In genomic region chr2:950627-950992, GRCh38 we compare ENCODE assay signal across 9 cellular contexts. TPM values are rescaled to one million over a fixed set of nuclear protein-coding genes. Genes with fewer than 3 reads are reported as not detected.
DNase-seq lines count a peak whose midpoint lies in the region; ATAC-seq, FAIRE-seq and TF ChIP-seq lines count a peak whose summit lies in the region.
"Had no signal": no experiment of that assay in that cellular context is flagged by ENCODE, and none has a peak within 500 bp of the region (broad histone marks: within the 10 kb centered on the region; RNA-seq: fewer than 3 reads in every experiment).

Gene SNTG2 (plus strand): TSS chr2:950849. CDS start chr2:950997, 148 bp downstream.

- no peak for FAIRE-seq in urothelium cell line (lab: Jason Lieb, UNC)
- FAIRE-seq: islet of Langerhans had no signal

- DNase-seq in AG20443 (ENCODE audit: low spot score) (peak; percentile 93), epithelial cell of proximal tubule (ENCODE audit: low read depth) (no peak), omental fat pad (ENCODE audit: low spot score) (no peak), urothelium cell line (ENCODE audit: low spot score) (peak; percentile 81), SKM-1 treated with dmso at 0.1 percent for 144 hours (lab: John Stamatoyannopoulos, UW; ENCODE audit: unreplicated experiment) (no peak)
- peak; percentile 84 for DNase-seq in activated CD8-positive, alpha-beta memory T cell treated with anti-CD3 and anti-CD28 coated beads for 24 hours

- peak within 1 kb of the TSS; percentile 52 for H3K4me3 ChIP-seq in epithelial cell of proximal tubule (ENCODE audit: low read depth, low read length)

- peak; percentile 38 for ATAC-seq in HG03103 (IDR thresholded peaks at IDR 0.05; ENCODE audit: low read depth, unreplicated experiment)
- peak; percentile 79 for ATAC-seq in omental fat pad (ENCODE audit: low FRiP score)
- ATAC-seq in HG02973 (IDR thresholded peaks at IDR 0.05; ENCODE audit: unreplicated experiment): no peak

- TF ChIP-seq CTCF in epithelial cell of proximal tubule (conservative IDR thresholded peaks at IDR 0.05; ENCODE audit: low read depth, low read length): no peak
- TF ChIP-seq CTCF in omental fat pad (IDR thresholded peaks at IDR 0.05): no peak

RNA-seq across cellular contexts. Expression of gene SNTG2, which starts in this region (rescaled TPM):
- total RNA-seq in epithelial cell of proximal tubule: 0.22 TPM in 1 of 2 replicates, not detected in the other
- total RNA-seq in omental fat pad: 10 to 100 TPM in 1 of 4 donors, 1 to 10 TPM in 3; 1.9 to 14.0 (median 6.7) TPM

Comparison
In these comparisons a context has a peak if more than half of its experiments do, and no peak if none do; other contexts are left out.
1. DNase-seq: peak in AG20443 (single experiment), activated CD8-positive, alpha-beta memory T cell treated with anti-CD3 and anti-CD28 coated beads for 24 hours (single experiment) and urothelium cell line (single experiment); none in epithelial cell of proximal tubule (single experiment), omental fat pad (single experiment) and SKM-1 treated with dmso at 0.1 percent for 144 hours (single experiment).